In genomic region chr18:76452357-76452756, GRCh38 we compare ENCODE assay signal across 10 cellular contexts. TPM values are rescaled to one million over a fixed set of nuclear protein-coding genes. Genes with fewer than 3 reads are reported as not detected.
A peak's percentile ranks its signal among the peaks of the same experiment; 100 is the strongest.
DNase-seq lines count a peak whose midpoint lies in the region; ATAC-seq and TF ChIP-seq lines count a peak whose summit lies in the region.
"Had no signal": no experiment of that assay in that cellular context is flagged by ENCODE, and none has a peak within 500 bp of the region (broad histone marks: within the 10 kb centered on the region; RNA-seq: fewer than 3 reads in every experiment).

No MANE protein-coding gene starts in this region.

- TF ChIP-seq POLR2A in vagina (IDR thresholded peaks at IDR 0.05) = no peak

- no peak overlapping the region for H3K56ac ChIP-seq in mesendoderm (ENCODE audit: low read length)

- peak overlapping the region; percentile 97 for H3K4me3 Mint-ChIP-seq in natural killer cell
- H3K4me3 Mint-ChIP-seq in natural killer cell treated with Interleukin-12 subunit alpha and Interleukin-12 subunit beta and Interleukin-15 and Interleukin-18, amount 100 ng/mL, for 72 hours = no peak overlapping the region
- H3K4me3 Mint-ChIP-seq in activated T-helper 17 cell treated with anti-CD3 and anti-CD28 coated beads, Interleukin-2, amount 50 U/mL, for 72 hours = peak overlapping the region; percentile 82
- no peak overlapping the region for H3K4me3 Mint-ChIP-seq in activated naive CD4-positive, alpha-beta T cell treated with anti-CD3 and anti-CD28 coated beads, Interleukin-2, amount 10 ng/mL, durations not matched to agents 7 days and 5 days

- H3K9ac ChIP-seq in mesendoderm (ENCODE audit: low read length) = no peak overlapping the region

- H3K9me3 ChIP-seq in vagina = no peaks in the 10 kb centered on the region

- peaks cover 17% of the 10 kb centered on the region for H3K27me3 ChIP-seq in mesendoderm (ENCODE audit: insufficient read depth, low read length, poor library complexity)
- H3K27me3 ChIP-seq in vagina = no peaks in the 10 kb centered on the region

- H3K36me3 Mint-ChIP-seq in natural killer cell = no peaks in the 10 kb centered on the region
- H3K36me3 Mint-ChIP-seq in natural killer cell treated with Interleukin-12 subunit alpha and Interleukin-12 subunit beta and Interleukin-15 and Interleukin-18, amount 100 ng/mL, for 72 hours = no peaks in the 10 kb centered on the region
- no peaks in the 10 kb centered on the region for H3K36me3 Mint-ChIP-seq in activated T-helper 17 cell treated with anti-CD3 and anti-CD28 coated beads, Interleukin-2, amount 50 U/mL, for 72 hours (ENCODE audit: low read depth)
- H3K36me3 Mint-ChIP-seq in activated naive CD4-positive, alpha-beta T cell treated with anti-CD3 and anti-CD28 coated beads, Interleukin-2, amount 10 ng/mL, durations not matched to agents 7 days and 5 days = no peaks in the 10 kb centered on the region

- no peak overlapping the region for H2BK120ac ChIP-seq in mesendoderm (ENCODE audit: low read depth, low read length)

- peak overlapping the region; percentile 81 to 92 for H3K27ac Mint-ChIP-seq in natural killer cell
- H3K27ac Mint-ChIP-seq in natural killer cell treated with Interleukin-12 subunit alpha and Interleukin-12 subunit beta and Interleukin-15 and Interleukin-18, amount 100 ng/mL, for 72 hours = peak overlapping the region in 1 of 2 donors; percentile 97
- no peak overlapping the region for H3K27ac Mint-ChIP-seq in activated T-helper 17 cell treated with anti-CD3 and anti-CD28 coated beads, Interleukin-2, amount 50 U/mL, for 72 hours
- H3K27ac Mint-ChIP-seq in activated naive CD4-positive, alpha-beta T cell treated with anti-CD3 and anti-CD28 coated beads, Interleukin-2, amount 10 ng/mL, durations not matched to agents 7 days and 5 days = no peak overlapping the region
- H3K27ac Mint-ChIP-seq: activated B cell treated with CpG ODN at 0.5 μM for 24 hours had no signal

- H3K27ac ChIP-seq in mesendoderm (ENCODE audit: low read depth, low read length) (no peak overlapping the region), vagina (peak overlapping the region; percentile 88)

- no peak overlapping the region for H2AK5ac ChIP-seq in mesendoderm (ENCODE audit: low read length)

- ATAC-seq in natural killer cell = peak in 1 of 3 donors; percentile 44
- ATAC-seq in natural killer cell treated with Interleukin-12 subunit alpha and Interleukin-12 subunit beta and Interleukin-15 and Interleukin-18, amount 100 ng/mL, for 72 hours = no peak
- no peak for ATAC-seq in activated T-helper 17 cell treated with anti-CD3 and anti-CD28 coated beads, Interleukin-2, amount 50 U/mL, for 72 hours (replicated peaks)
- no peak for ATAC-seq in GM21423 (IDR thresholded peaks at IDR 0.05; ENCODE audit: unreplicated experiment)

- no peaks in the 10 kb centered on the region for H3K79me1 ChIP-seq in mesendoderm (ENCODE audit: low read length)

- no peak overlapping the region for H3K23ac ChIP-seq in mesendoderm (ENCODE audit: low read length)

- intact Hi-C loops in natural killer cell (cut with micrococcal nuclease) (loop anchor here (5.0 kb wide), 1 partner anchor 35 kb away; no protein-coding TSS in a partner anchor), vagina (cut with DNase I) (loop anchor here (5.0 kb wide), 1 partner anchor 40 kb away; no protein-coding TSS in a partner anchor)

- H3K4me3 ChIP-seq in mesendoderm (ENCODE audit: low read length) (no peak overlapping the region), vagina (peak overlapping the region; percentile 48 to 59)

- no peak overlapping the region for H2BK5ac ChIP-seq in mesendoderm (ENCODE audit: low read length)

- H3K9me3 Mint-ChIP-seq in natural killer cell = no peaks in the 10 kb centered on the region
- no peaks in the 10 kb centered on the region for H3K9me3 Mint-ChIP-seq in natural killer cell treated with Interleukin-12 subunit alpha and Interleukin-12 subunit beta and Interleukin-15 and Interleukin-18, amount 100 ng/mL, for 72 hours
- no peaks in the 10 kb centered on the region for H3K9me3 Mint-ChIP-seq in activated T-helper 17 cell treated with anti-CD3 and anti-CD28 coated beads, Interleukin-2, amount 50 U/mL, for 72 hours
- no peaks in the 10 kb centered on the region for H3K9me3 Mint-ChIP-seq in activated naive CD4-positive, alpha-beta T cell treated with anti-CD3 and anti-CD28 coated beads, Interleukin-2, amount 10 ng/mL, durations not matched to agents 7 days and 5 days
- H3K9me3 Mint-ChIP-seq: activated B cell treated with CpG ODN at 0.5 μM for 24 hours had no signal

- no peaks in the 10 kb centered on the region for H3K79me2 ChIP-seq in mesendoderm (ENCODE audit: control insufficient read depth, insufficient read depth, low read length)

- H4K8ac ChIP-seq in mesendoderm (ENCODE audit: low read depth, low read length) = no peak overlapping the region

- no peak overlapping the region for H4K5ac ChIP-seq in mesendoderm (ENCODE audit: low read length)

- no CpG with 5 or more reads among the region's 8 CpGs for WGBS in mesendoderm (ENCODE audit: extremely low coverage, insufficient coverage, low lambda C conversion rate)

- no peaks in the 10 kb centered on the region for H3K27me3 Mint-ChIP-seq in natural killer cell (ENCODE audit: low read depth in 2 of 2)
- H3K27me3 Mint-ChIP-seq in natural killer cell treated with Interleukin-12 subunit alpha and Interleukin-12 subunit beta and Interleukin-15 and Interleukin-18, amount 100 ng/mL, for 72 hours = no peaks in the 10 kb centered on the region
- H3K27me3 Mint-ChIP-seq in activated T-helper 17 cell treated with anti-CD3 and anti-CD28 coated beads, Interleukin-2, amount 50 U/mL, for 72 hours = no peaks in the 10 kb centered on the region
- peaks cover 40% of the 10 kb centered on the region for H3K27me3 Mint-ChIP-seq in activated naive CD4-positive, alpha-beta T cell treated with anti-CD3 and anti-CD28 coated beads, Interleukin-2, amount 10 ng/mL, durations not matched to agents 7 days and 5 days
- H3K27me3 Mint-ChIP-seq: activated B cell treated with CpG ODN at 0.5 μM for 24 hours had no signal

- H3K18ac ChIP-seq in mesendoderm (ENCODE audit: low read length) = no peak overlapping the region

- no peak for TF ChIP-seq CTCF in natural killer cell (IDR thresholded peaks at IDR 0.05)
- TF ChIP-seq CTCF in vagina (IDR thresholded peaks at IDR 0.05) = no peak

- no peak overlapping the region for H2BK15ac ChIP-seq in mesendoderm (replicated peaks; ENCODE audit: low read depth)

- CTCF ChIA-PET in activated naive CD4-positive, alpha-beta T cell treated with anti-CD3 and anti-CD28 coated beads, Interleukin-2, amount 10 ng/mL, durations not matched to agents 7 days and 5 days (lab: Charles Lee) = no interaction called here

- DNase-seq in natural killer cell (no peak), mesendoderm (peak; percentile 26), vagina (ENCODE audit: extremely low spot score in 2 of 2) (peak in 1 of 2 donors; percentile 49)
- no peak for DNase-seq in natural killer cell treated with Interleukin-12 subunit alpha and Interleukin-12 subunit beta and Interleukin-15 and Interleukin-18, amount 100 ng/mL, for 72 hours (ENCODE audit: low spot score)
- DNase-seq in stimulated activated CD4-positive, alpha-beta T cell treated with anti-CD3 and anti-CD28 coated beads, Interleukin-4, amount 100 ng/mL, for 1 hour = no peak
- no peak for DNase-seq in activated naive CD4-positive, alpha-beta T cell treated with anti-CD3 and anti-CD28 coated beads, Interleukin-2, amount 10 ng/mL, durations not matched to agents 7 days and 5 days
- DNase-seq: activated B cell treated with CpG ODN at 0.5 μM for 24 hours; central memory CD4-positive, alpha-beta T cell had no signal

- H3K4me1 Mint-ChIP-seq in natural killer cell = peaks cover 68 to 74% of the 10 kb centered on the region in 2 donors
- H3K4me1 Mint-ChIP-seq in natural killer cell treated with Interleukin-12 subunit alpha and Interleukin-12 subunit beta and Interleukin-15 and Interleukin-18, amount 100 ng/mL, for 72 hours (ENCODE audit: low read depth in 2 of 2) = peaks cover 39 to 40% of the 10 kb centered on the region in 2 donors
- H3K4me1 Mint-ChIP-seq in activated T-helper 17 cell treated with anti-CD3 and anti-CD28 coated beads, Interleukin-2, amount 50 U/mL, for 72 hours = peaks cover 38% of the 10 kb centered on the region
- H3K4me1 Mint-ChIP-seq in activated naive CD4-positive, alpha-beta T cell treated with anti-CD3 and anti-CD28 coated beads, Interleukin-2, amount 10 ng/mL, durations not matched to agents 7 days and 5 days = peaks cover 15% of the 10 kb centered on the region

- peaks cover 12% of the 10 kb centered on the region for H3K4me1 ChIP-seq in mesendoderm (ENCODE audit: control insufficient read depth, low read depth, low read length)
- H3K4me1 ChIP-seq in vagina = peaks cover 92% of the 10 kb centered on the region

- H3K4ac ChIP-seq in mesendoderm (ENCODE audit: low read depth, low read length) = no peak overlapping the region

- no peak overlapping the region for H3K4me2 ChIP-seq in mesendoderm (ENCODE audit: low read length)

- H3K36me3 ChIP-seq in mesendoderm (ENCODE audit: control insufficient read depth, insufficient read depth, low read length) = no peaks in the 10 kb centered on the region
- no peaks in the 10 kb centered on the region for H3K36me3 ChIP-seq in vagina

RNA-seq across cellular contexts. Expression of gene ZNF516, which starts 42.7 kb away (rescaled TPM):
- total RNA-seq in natural killer cell (10 to 100 TPM; 49.1 to 60.0 (median 52.4) TPM), vagina (46.4 TPM)
- total RNA-seq in natural killer cell treated with Interleukin-12 subunit alpha and Interleukin-12 subunit beta and Interleukin-15 and Interleukin-18, amount 100 ng/mL, for 72 hours = 10 to 100 TPM; 10.8 to 21.1 TPM
- 10 to 100 TPM in 1 of 2 donors, 1 to 10 TPM in 1; 3.7 to 22.8 TPM for total RNA-seq in activated T-helper 17 cell treated with anti-CD3 and anti-CD28 coated beads, Interleukin-2, amount 50 U/mL, for 72 hours
- polyA plus RNA-seq in mesendoderm (2013, experiment 1 of 2) = 2.1 TPM
- 2.6 TPM for polyA plus RNA-seq in mesendoderm (2013, experiment 2 of 2)

Comparison
In these comparisons a context has a peak if more than half of its experiments do, and no peak if none do; other contexts are left out.
1. H3K4me3 Mint-ChIP-seq: peak in natural killer cell (single experiment) and activated T-helper 17 cell treated with anti-CD3 and anti-CD28 coated beads, Interleukin-2, amount 50 U/mL, for 72 hours (single experiment); none in natural killer cell treated with Interleukin-12 subunit alpha and Interleukin-12 subunit beta and Interleukin-15 and Interleukin-18, amount 100 ng/mL, for 72 hours (single experiment) and activated naive CD4-positive, alpha-beta T cell treated with anti-CD3 and anti-CD28 coated beads, Interleukin-2, amount 10 ng/mL, durations not matched to agents 7 days and 5 days (single experiment).
2. H3K27ac Mint-ChIP-seq: peak in natural killer cell (2 of 2); none in activated T-helper 17 cell treated with anti-CD3 and anti-CD28 coated beads, Interleukin-2, amount 50 U/mL, for 72 hours (single experiment) and activated naive CD4-positive, alpha-beta T cell treated with anti-CD3 and anti-CD28 coated beads, Interleukin-2, amount 10 ng/mL, durations not matched to agents 7 days and 5 days (single experiment).